In genomic region chr1:154837679-154838171, GRCh38 we compare ENCODE assay signal across 11 cellular contexts. TPM values are rescaled to one million over a fixed set of nuclear protein-coding genes. Genes with fewer than 3 reads are reported as not detected.
DNase-seq lines count a peak whose midpoint lies in the region; ATAC-seq and TF ChIP-seq lines count a peak whose summit lies in the region.
"Had no signal": no experiment of that assay in that cellular context is flagged by ENCODE, and none has a peak within 500 bp of the region (broad histone marks: within the 10 kb centered on the region; RNA-seq: fewer than 3 reads in every experiment).

No MANE protein-coding gene starts in this region.

- 72 to 76% methylated on average over 12 to 13 of the region's 13 CpGs for WGBS in testis, 2 donors

- intact Hi-C loops in testis (cut with DNase I; ENCODE audit: low total_unique reads), result no loop called here

- H3K4me1 ChIP-seq in testis, result no peaks in the 10 kb centered on the region

- no peak overlapping the region for H3K4me3 ChIP-seq in testis

- H3K9me3 ChIP-seq in testis, result no peaks in the 10 kb centered on the region

- TF ChIP-seq POLR2A in testis (IDR thresholded peaks at IDR 0.05), result no peak

- ATAC-seq in GM21390 (IDR thresholded peaks at IDR 0.05; ENCODE audit: unreplicated experiment), result peak; percentile 82
- ATAC-seq: CD8-positive, alpha-beta T cell had no signal

- no peak for TF ChIP-seq CTCF in testis (IDR thresholded peaks at IDR 0.05)

- DNase-seq in DMS53 treated with DMSO at 0.1 percent for 48 hours (lab: John Stamatoyannopoulos, UW; ENCODE audit: unreplicated experiment) (peak; percentile 59), NCI-H1105 (lab: John Stamatoyannopoulos, UW) (peak; percentile 35), germinal center (ENCODE audit: low spot score) (peak; percentile 92), amygdala (lab: John Stamatoyannopoulos, UW) (no peak), D341Med (ENCODE audit: low spot score) (no peak), LoVo (ENCODE audit: low spot score) (no peak), testis (no peak)
- DNase-seq: aorta; CD8-positive, alpha-beta T cell; stimulated activated CD4-positive, alpha-beta T cell treated with anti-CD3 and anti-CD28 coated beads, Interleukin-2, amount 100 ng/mL, for 48 hours had no signal

- no peak overlapping the region for H3K27ac ChIP-seq in testis

- no peaks in the 10 kb centered on the region for H3K36me3 ChIP-seq in testis (ENCODE audit: low read depth, missing control alignments)

- no peaks in the 10 kb centered on the region for H3K27me3 ChIP-seq in testis

RNA-seq across cellular contexts. Expression of gene KCNN3, which starts 32.4 kb away (rescaled TPM):
- under 1 TPM; 0.24 to 0.56 TPM for total RNA-seq in testis
- 0.78 TPM for polyA plus RNA-seq in testis (ENCODE audit: insufficient read depth, low read depth, low replicate concordance)

Comparison
In these comparisons a context has a peak if more than half of its experiments do, and no peak if none do; other contexts are left out.
1. DNase-seq: peak in DMS53 treated with DMSO at 0.1 percent for 48 hours (single experiment), NCI-H1105 (single experiment) and germinal center (single experiment); none in amygdala (0 of 56), D341Med (single experiment), LoVo (single experiment) and testis (single experiment).